In the genomic region with DNA sequence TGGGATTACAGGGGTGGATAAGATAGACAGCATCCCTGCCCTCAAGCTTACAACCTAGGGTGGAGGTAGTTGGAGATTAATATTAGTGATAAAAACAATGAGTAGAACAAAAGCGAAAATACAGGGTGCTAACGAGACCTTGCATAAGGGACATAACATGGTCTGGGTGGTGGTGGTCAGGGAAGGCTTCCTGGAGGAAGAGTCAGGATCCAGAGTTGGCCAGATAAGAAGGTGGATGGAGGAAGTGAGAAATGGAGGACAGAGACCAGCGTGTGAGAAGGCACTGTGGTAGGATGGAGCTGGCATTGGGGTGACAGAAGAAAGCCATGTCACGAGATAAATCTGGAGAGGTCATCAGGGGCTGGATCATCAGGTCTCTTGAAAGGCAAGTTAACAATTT, we compare ENCODE assay signal across 34 cellular contexts. TPM values are rescaled to one million over a fixed set of nuclear protein-coding genes. Genes with fewer than 3 reads are reported as not detected.
"Had no signal": no experiment of that assay in that cellular context is flagged by ENCODE, and none has a peak within 500 bp of the region (broad histone marks: within the 10 kb centered on the region; RNA-seq: fewer than 3 reads in every experiment).

No MANE protein-coding gene starts in this region.

- H3K36me3 ChIP-seq: brain microvascular endothelial cell, WERI-Rb-1 had no signal

- ATAC-seq: activated CD8-positive, alpha-beta memory T cell treated with anti-CD3 and anti-CD28 coated beads, Interleukin-2, amount 10 ng/mL, durations not matched to agents 7 days and 5 days had no signal

- H3K27me3 ChIP-seq: brain microvascular endothelial cell, SJCRH30 had no signal

- H3K4me3 ChIP-seq: SJCRH30, SK-N-MC had no signal

- H3K4me1 ChIP-seq: SJCRH30 had no signal

- H3K9me3 ChIP-seq: SJCRH30 had no signal

- DNase-seq: activated CD4-positive, alpha-beta memory T cell treated with anti-CD3 and anti-CD28 coated beads, Interleukin-2, amount 10 ng/mL, durations not matched to agents 7 days and 5 days; activated CD4-positive, alpha-beta T cell treated with anti-CD3 and anti-CD28 coated beads for 1 hour; activated CD4-positive, alpha-beta T cell treated with anti-CD3 and anti-CD28 coated beads for 48 hours; activated CD4-positive, CD25-positive, alpha-beta regulatory T cell; activated CD8-positive, alpha-beta memory T cell treated with anti-CD3 and anti-CD28 coated beads for 24 hours; activated CD8-positive, alpha-beta memory T cell treated with anti-CD3 and anti-CD28 coated beads, Interleukin-2, amount 10 ng/mL, durations not matched to agents 7 days and 5 days; activated CD8-positive, alpha-beta memory T cell treated with anti-CD3 and anti-CD28 coated beads, Interleukin-2, amount 50 U/mL, for 48 hours; activated effector memory CD4-positive, alpha-beta T cell treated with Interleukin-2 at 50 U/mL for 16 hours; activated naive CD4-positive, alpha-beta T cell; activated naive CD4-positive, alpha-beta T cell treated with anti-CD3 and anti-CD28 coated beads, Interleukin-2, amount 50 U/mL, for 16 hours; activated naive CD8-positive, alpha-beta T cell treated with anti-CD3 and anti-CD28 coated beads for 36 hours; activated T-cell treated with anti-CD3 and anti-CD28 coated beads, Interleukin-2, amount 50 U/mL, for 48 hours; amniotic stem cell; aorta; brain microvascular endothelial cell; central memory CD4-positive, alpha-beta T cell; MM.1S; NCI-H1092 treated with DMSO at 0.1 percent for 48 hours; NCI-H146; NCI-H187; NCI-H2029 treated with DMSO at 0.1 percent for 48 hours; NCI-H2107; NCI-H2171; NCI-H510A; NCI-H748 treated with DMSO at 0.1 percent for 48 hours; NK-92 treated with Interleukin-12 subunit alpha and Interleukin-12 subunit beta, amount 100 ng/mL, for 24 hours; SHP77; SJCRH30; T1000; WERI-Rb-1 had no signal

- H3K27ac ChIP-seq: brain microvascular endothelial cell, SJCRH30, SK-N-MC, WERI-Rb-1 had no signal

RNA-seq across cellular contexts. Expression of a gene that starts 19.2 kb away (rescaled TPM):
- total RNA-seq: activated CD4-positive, alpha-beta memory T cell treated with anti-CD3 and anti-CD28 coated beads, Interleukin-2, amount 10 ng/mL, durations not matched to agents 7 days and 5 days; activated CD8-positive, alpha-beta memory T cell treated with anti-CD3 and anti-CD28 coated beads, Interleukin-2, amount 10 ng/mL, durations not matched to agents 7 days and 5 days; activated naive CD8-positive, alpha-beta T cell treated with anti-CD3 and anti-CD28 coated beads for 36 hours; LHCN-M2; T-helper 1 cell treated with Interleukin-12 subunit alpha and Interleukin-12 subunit beta and Interleukin-4 antibody, amounts not matched to agents 30 ng/mL and 1 ng/mL, for 36 hours; T-helper 2 cell treated with Interferon-gamma antibody and Interleukin-4, amounts not matched to agents 100 ng/mL and 5 ng/mL, for 36 hours had no signal
